1 cellular context compared by ENCODE assay signal in the genomic region with DNA sequence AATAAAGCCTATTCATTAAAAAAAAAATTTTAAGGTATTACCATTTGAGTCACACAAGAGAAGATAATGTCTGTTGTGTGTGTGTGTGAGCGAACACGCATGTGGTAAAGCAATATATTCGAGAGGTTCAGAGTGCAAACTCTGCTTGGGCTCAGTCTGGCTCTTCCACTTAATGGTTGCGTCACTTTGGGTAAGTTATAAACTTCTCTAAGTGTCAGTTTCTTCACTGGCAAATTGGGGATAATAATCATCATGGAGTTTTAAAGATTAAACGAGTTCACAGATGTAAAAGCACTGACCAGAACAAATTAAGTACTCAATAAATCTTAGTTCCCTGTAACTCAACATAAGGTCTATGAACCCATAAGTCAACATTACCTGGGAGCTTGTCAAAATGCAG.
TF ChIP-seq lines count a peak whose summit lies in the region.

No MANE protein-coding gene starts in this region.

TF ChIP-seq in IMR-90, 13 proteins besides CTCF, POLR2A, EP300 and RAD21 (continued from another document):
- TF ChIP-seq USF2 (IDR thresholded peaks at IDR 0.05; ENCODE audit: low read depth, low read length) (no peak), FOS (IDR thresholded peaks at IDR 0.05; ENCODE audit: low read depth, low read length) (no peak), SMC3 (IDR thresholded peaks at IDR 0.05; ENCODE audit: low read depth, low read length) (no peak), CEBPB (IDR thresholded peaks at IDR 0.05; ENCODE audit: low read depth, low read length) (0 out of 2 replicates have a peak, but pooled peaks have one; percentile 29)
